ENCODE assay signal across 1 cellular context in genomic region chr7:103918928-103919868, GRCh38.
TF ChIP-seq lines count a peak whose summit lies in the region.

No MANE protein-coding gene starts in this region.

TF ChIP-seq in SK-N-SH treated with all-trans-retinoic acid at 6 μM for 48 hours, 23 proteins besides CTCF, POLR2A, EP300 and RAD21 (continued from another document):
- no peak for TF ChIP-seq TSHZ2 (CRISPR knock-in tag; IDR thresholded peaks at IDR 0.05)
TF ChIP-seq in SK-N-SH treated with all-trans-retinoic acid at 6 μM for 48 hours: peak in this region for 0.
